In the genomic region with DNA sequence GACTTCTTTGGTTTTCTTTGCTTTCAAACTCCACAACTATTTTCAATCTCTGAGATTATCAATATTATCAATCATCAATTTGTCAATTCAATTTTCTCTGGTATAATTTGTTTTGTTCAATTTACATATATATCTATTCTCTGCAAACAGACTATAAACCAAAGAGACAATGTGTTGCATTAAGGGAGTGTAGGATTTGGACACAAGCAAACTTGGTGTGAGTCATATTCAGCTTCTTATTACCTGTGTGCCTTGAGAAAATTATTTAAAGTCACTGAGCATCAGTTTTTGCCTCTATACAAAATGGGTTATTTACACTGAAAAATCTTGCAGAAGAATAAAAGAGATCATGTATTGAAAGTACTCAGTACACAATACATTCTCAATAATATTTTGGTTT, we compare ENCODE assay signal across 30 cellular contexts.
"Had no signal": no experiment of that assay in that cellular context is flagged by ENCODE, and none has a peak within 500 bp of the region (broad histone marks: within the 10 kb centered on the region; RNA-seq: fewer than 3 reads in every experiment).

No MANE protein-coding gene starts in this region.

- H3K4me2 ChIP-seq: hepatocyte had no signal

- H3K27ac Mint-ChIP-seq: dendritic cell treated with granulocyte-macrophage colony-stimulating factor and Interleukin-4, amounts not matched to agents 40 ng/mL and 50 ng/mL, for 4 days; effector memory CD8-positive, alpha-beta T cell; endodermal cell had no signal

- H3K27ac ChIP-seq: colonic mucosa, coronary artery, dorsolateral prefrontal cortex, epithelial cell of prostate, esophagus muscularis mucosa, esophagus squamous epithelium, foreskin keratinocyte, gastrocnemius medialis, gastroesophageal sphincter, heart left ventricle, heart right ventricle, hepatocyte had no signal

- H3K36me3 ChIP-seq: colonic mucosa, esophagus muscularis mucosa, esophagus squamous epithelium, gastrocnemius medialis, gastroesophageal sphincter, heart left ventricle, heart right ventricle had no signal

- FAIRE-seq: colon, endometrium, endothelial cell of umbilical vein, frontal cortex had no signal

- H2AFZ ChIP-seq: hepatocyte had no signal

- H3K4me3 Mint-ChIP-seq: dendritic cell treated with granulocyte-macrophage colony-stimulating factor and Interleukin-4, amounts not matched to agents 40 ng/mL and 50 ng/mL, for 4 days; effector memory CD8-positive, alpha-beta T cell; endodermal cell had no signal

- H3K9me3 ChIP-seq: colonic mucosa, esophagus muscularis mucosa, esophagus squamous epithelium, gastrocnemius medialis, gastroesophageal sphincter, heart left ventricle, heart right ventricle had no signal

- H3K4me1 ChIP-seq: colonic mucosa, esophagus muscularis mucosa, esophagus squamous epithelium, foreskin keratinocyte, gastrocnemius medialis, gastroesophageal sphincter, heart left ventricle, heart right ventricle had no signal

- ATAC-seq: effector memory CD8-positive, alpha-beta T cell; esophagus mucosa; foreskin keratinocyte; gastrocnemius medialis; gastroesophageal sphincter; heart left ventricle; heart right ventricle had no signal

- H3K27me3 ChIP-seq: colonic mucosa, esophagus muscularis mucosa, esophagus squamous epithelium, foreskin keratinocyte, gastrocnemius medialis, gastroesophageal sphincter, heart left ventricle, heart right ventricle, hepatocyte had no signal

- H3K27me3 Mint-ChIP-seq: dendritic cell treated with granulocyte-macrophage colony-stimulating factor and Interleukin-4, amounts not matched to agents 40 ng/mL and 50 ng/mL, for 4 days; effector memory CD8-positive, alpha-beta T cell had no signal

- H3K4me3 ChIP-seq: colonic mucosa, coronary artery, dorsolateral prefrontal cortex, esophagus muscularis mucosa, esophagus squamous epithelium, gastrocnemius medialis, gastroesophageal sphincter, heart left ventricle, heart right ventricle, hepatocyte had no signal

- H3K9me3 Mint-ChIP-seq: effector memory CD8-positive, alpha-beta T cell; endodermal cell had no signal

- H3K79me2 ChIP-seq: hepatocyte had no signal

- DNase-seq: colonic mucosa; cortex of kidney; dermis blood vessel endothelial cell; dorsolateral prefrontal cortex; effector CD4-positive, alpha-beta T cell; effector CD8-positive, alpha-beta T cell; effector memory CD4-positive, alpha-beta T cell; effector memory CD8-positive, alpha-beta T cell; endodermal cell; erythroblast; esophagus squamous epithelium; foreskin fibroblast; foreskin keratinocyte; foreskin melanocyte; gastrocnemius medialis; glutamatergic neuron; head of caudate nucleus; heart left ventricle; heart right ventricle had no signal
